8 cellular contexts compared by ENCODE assay signal in genomic region chr2:151808258-151809072, GRCh38. TPM values are rescaled to one million over a fixed set of nuclear protein-coding genes. Genes with fewer than 3 reads are reported as not detected.
DNase-seq lines count a peak whose midpoint lies in the region; ATAC-seq, FAIRE-seq and TF ChIP-seq lines count a peak whose summit lies in the region.

No MANE protein-coding gene starts in this region.

- no peaks in the 10 kb centered on the region for H3F3A ChIP-seq in GM23338 (replicated peaks; ENCODE audit: low read depth)

- no peaks in the 10 kb centered on the region; the same call in 1 of the 2 replicates for H4K20me1 ChIP-seq in GM23338 (replicated peaks; ENCODE audit: insufficient read depth)
- H4K20me1 ChIP-seq in HepG2 (ENCODE audit: insufficient read depth, low read length): peaks cover 7% of the 10 kb centered on the region

- H3K79me2 ChIP-seq in GM23338 (replicated peaks; ENCODE audit: insufficient read depth): no peaks in the 10 kb centered on the region; the same call in 1 of the 2 replicates
- H3K79me2 ChIP-seq in HepG2 (ENCODE audit: insufficient read depth, low read length): peaks cover 2% of the 10 kb centered on the region

- peak overlapping the region in 2 of 4 donors; percentile 15 to 27 for H3K4me3 Mint-ChIP-seq in CD4-positive, CD25-positive, alpha-beta regulatory T cell
- H3K4me3 Mint-ChIP-seq in GM23338: no peak overlapping the region

- TF ChIP-seq POLR2A in HepG2 (IDR thresholded peaks at IDR 0.05; ENCODE audit: insufficient read depth in 1 of 2, low read depth in 2 of 2, low read length in 2 of 2): no peak

- H3K27me3 Mint-ChIP-seq in CD4-positive, CD25-positive, alpha-beta regulatory T cell: no peaks in the 10 kb centered on the region
- H3K27me3 Mint-ChIP-seq in GM23338 (ENCODE audit: insufficient read depth, low read depth, poor library complexity): no peaks in the 10 kb centered on the region

- BruUV-seq in HepG2 (replicated peaks; lab: Mats Ljungman, UMichigan): no TSS peak

- H3K4me3 ChIP-seq in CD4-positive, CD25-positive, alpha-beta regulatory T cell (ENCODE audit: low read depth, low read length): peak overlapping the region; percentile 56
- H3K4me3 ChIP-seq in GM23338 (no peak overlapping the region), ascending aorta (no peak overlapping the region), HepG2 (replicated peaks in 1 of 3; ENCODE audit: insufficient read depth in 1 of 3, low read depth in 2 of 3, low read length in 3 of 3) (no peak overlapping the region)

- peaks cover 17% of the 10 kb centered on the region for H3K4me1 ChIP-seq in CD4-positive, CD25-positive, alpha-beta regulatory T cell (ENCODE audit: control insufficient read depth, insufficient read depth, low read length, poor library complexity, severe bottlenecking)
- no peaks in the 10 kb centered on the region for H3K4me1 ChIP-seq in GM23338 (ENCODE audit: insufficient read depth)
- peaks cover 0 to 4% of the 10 kb centered on the region in 2 donors for H3K4me1 ChIP-seq in ascending aorta
- peaks cover 6% of the 10 kb centered on the region for H3K4me1 ChIP-seq in HepG2 (ENCODE audit: insufficient read depth, low read length)

- peak overlapping the region in 2 of 3 donors; percentile 12 to 53 for H3K27ac Mint-ChIP-seq in CD4-positive, CD25-positive, alpha-beta regulatory T cell
- H3K27ac Mint-ChIP-seq in GM23338: no peak overlapping the region

- CTCF ChIA-PET in HepG2 (lab: Yijun Ruan, JAX; ENCODE audit: low intra/inter-chr PET ratio, low total read pairs): interaction anchor here (1.6 kb wide), 1 partner anchor 217 kb away, joined by 8 read pairs; no protein-coding TSS in a partner anchor

- no peak for FAIRE-seq in HepG2 (lab: Jason Lieb, UNC)

- peaks cover 0 to 2% (median 0%) of the 10 kb centered on the region in 7 donors for H3K9me3 Mint-ChIP-seq in CD4-positive, CD25-positive, alpha-beta regulatory T cell
- no peaks in the 10 kb centered on the region for H3K9me3 Mint-ChIP-seq in GM23338

- peak in 1 of 2 experiments; percentile 70; a peak in 3 of 4 replicates for TF ChIP-seq CTCF in GM23338 (conservative IDR thresholded peaks at IDR 0.05; ENCODE audit: low read depth in 2 of 2)
- peak in 2 of 3 experiments; percentile 35 to 44 for TF ChIP-seq CTCF in ascending aorta (IDR thresholded peaks at IDR 0.05)
- TF ChIP-seq CTCF in HepG2 (CRISPR knock-in tag; IDR thresholded peaks at IDR 0.05): peak; percentile 51

- TF ChIP-seq EP300 in HepG2 (IDR thresholded peaks at IDR 0.05; ENCODE audit: low read depth in 2 of 2, low read length in 2 of 2) (no peak), HepG2 (CRISPR knock-in tag; IDR thresholded peaks at IDR 0.05; ENCODE audit: borderline replicate concordance) (no peak)

- no peak for TF ChIP-seq RAD21 in HepG2 (CRISPR knock-in tag; IDR thresholded peaks at IDR 0.05)

- intact Hi-C loops in ascending aorta (cut with DNase I) (no loop called here), HepG2 (cut with micrococcal nuclease; ENCODE audit: unreplicated experiment) (no loop called here)

- H3K4me2 ChIP-seq in GM23338 (no peak overlapping the region), HepG2 (ENCODE audit: low read depth, low read length) (no peak overlapping the region)

- H3K27ac ChIP-seq in CD4-positive, CD25-positive, alpha-beta regulatory T cell (ENCODE audit: insufficient read depth, low read length, poor library complexity, severe bottlenecking): peak overlapping the region; percentile 30
- H3K27ac ChIP-seq in GM23338 (ENCODE audit: low read depth): 0 out of 2 replicates have a peak overlapping the region, but pooled peaks have one; percentile 46
- no peak overlapping the region for H3K27ac ChIP-seq in ascending aorta
- H3K27ac ChIP-seq in HepG2 (ENCODE audit: extremely low read length, insufficient read depth, low read length): no peak overlapping the region

- H3K27me3 ChIP-seq in CD4-positive, CD25-positive, alpha-beta regulatory T cell (ENCODE audit: control insufficient read depth, insufficient read depth, low read length): no peaks in the 10 kb centered on the region
- H3K27me3 ChIP-seq in GM23338 (ENCODE audit: insufficient read depth) (no peaks in the 10 kb centered on the region), ascending aorta (no peaks in the 10 kb centered on the region), HepG2 (ENCODE audit: control insufficient read depth in 1 of 2, insufficient read depth in 2 of 2, low read length in 2 of 2) (no peaks in the 10 kb centered on the region)

- ATAC-seq in CD4-positive, CD25-positive, alpha-beta regulatory T cell (ENCODE audit: low read depth in 2 of 2): peak; percentile 59 to 67
- ATAC-seq in GM23338 (no peak), HepG2 (peak; percentile 73), GM21360 (IDR thresholded peaks at IDR 0.05; ENCODE audit: unreplicated experiment) (no peak), HG02885 (IDR thresholded peaks at IDR 0.05; ENCODE audit: poor library complexity, unreplicated experiment) (no peak), GM19455 (IDR thresholded peaks at IDR 0.05; ENCODE audit: unreplicated experiment) (no peak), GM18873 (IDR thresholded peaks at IDR 0.05; ENCODE audit: low FRiP score, unreplicated experiment) (no peak)

- no peaks in the 10 kb centered on the region for H3K9me3 ChIP-seq in CD4-positive, CD25-positive, alpha-beta regulatory T cell (ENCODE audit: control insufficient read depth in 2 of 2, low read length in 2 of 2)
- H3K9me3 ChIP-seq in ascending aorta (no peaks in the 10 kb centered on the region), HepG2 (ENCODE audit: low read length) (peaks cover 7% of the 10 kb centered on the region)

- H3K9me2 ChIP-seq in GM23338 (ENCODE audit: insufficient read depth): no peaks in the 10 kb centered on the region

- 95% methylated on average over 5 of the region's 5 CpGs for WGBS in HepG2 (ENCODE audit: low lambda C conversion rate)

- H3K36me3 ChIP-seq in CD4-positive, CD25-positive, alpha-beta regulatory T cell (ENCODE audit: control insufficient read depth, insufficient read depth, low read length): peaks cover 55% of the 10 kb centered on the region
- H3K36me3 ChIP-seq in GM23338 (ENCODE audit: insufficient read depth) (peaks cover 23% of the 10 kb centered on the region), ascending aorta (peaks cover 26 to 41% of the 10 kb centered on the region in 2 donors), HepG2 (replicated peaks in 1 of 2; ENCODE audit: control insufficient read depth in 1 of 2, insufficient read depth in 2 of 2, low read length in 2 of 2) (peaks cover 16 to 71% of the 10 kb centered on the region in 2 experiments)

- POLR2A ChIA-PET in HepG2 (lab: Yijun Ruan, JAX): interaction anchor here (1.0 kb wide), 1 partner anchor 20 kb away, joined by 4 read pairs; the partner anchor contains the start of gene ARL5A

- H3K9ac ChIP-seq in HepG2 (ENCODE audit: insufficient read depth, low read depth, low read length): no peak overlapping the region

- in situ Hi-C loops in HepG2 (cut with HindIII; ENCODE audit: extremely low pct_ligation_motif_present, low pct_unique_long_range_greater_than_20kb): no loop called here

- H2AFZ ChIP-seq in GM23338 (no peak overlapping the region), HepG2 (ENCODE audit: low read length) (no peak overlapping the region)

- peaks cover 24% of the 10 kb centered on the region for H3K36me3 Mint-ChIP-seq in CD4-positive, CD25-positive, alpha-beta regulatory T cell
- H3K36me3 Mint-ChIP-seq in GM23338 (ENCODE audit: low read depth): peaks cover 29% of the 10 kb centered on the region; the same call in 2 of the 3 replicates

- DNase-seq in CD4-positive, CD25-positive, alpha-beta regulatory T cell: peak in 2 of 3 donors; percentile 49 to 56
- peak; percentile 29 for DNase-seq in GM23338 (ENCODE audit: low spot score)
- DNase-seq in ascending aorta (ENCODE audit: low spot score in 2 of 2): no peak
- DNase-seq in HepG2 (ENCODE audit: low spot score): peak; percentile 33

- peaks cover 7 to 11% (median 8%) of the 10 kb centered on the region in 4 donors for H3K4me1 Mint-ChIP-seq in CD4-positive, CD25-positive, alpha-beta regulatory T cell
- no peaks in the 10 kb centered on the region for H3K4me1 Mint-ChIP-seq in GM23338

TF ChIP-seq in GM23338, 12 proteins besides CTCF, POLR2A, EP300 and RAD21:
- no peak for TF ChIP-seq EZH2 (IDR thresholded peaks at IDR 0.05; ENCODE audit: low read depth, unreplicated experiment)
TF ChIP-seq in GM23338: peak in this region for 0.

RNA-seq across cellular contexts. Expression of gene ARL5A, which starts 19.8 kb away (rescaled TPM):
- 27.3 TPM for total RNA-seq in CD4-positive, CD25-positive, alpha-beta regulatory T cell
- 10 to 100 TPM; 60.1 to 90.5 (median 71.9) TPM for polyA plus RNA-seq in CD4-positive, CD25-positive, alpha-beta regulatory T cell
- 90.1 and 104 TPM in 2 replicates for total RNA-seq in GM23338 (2014; rRNA removed; shearing (Covaris generic))
- polyA plus RNA-seq in GM23338 (2016; fragmentation: Nextera tagmentation; extraction: Ambion mirVana): 26.8 TPM in 2 replicates
- total RNA-seq in ascending aorta: 15.8 TPM
- total RNA-seq in HepG2 (2016; rRNA removed; fragmentation: Illumina TruSeq; extraction: Trizol): 149 and 170 TPM in 2 replicates
- 75.4 and 85.0 TPM in 2 replicates for total RNA-seq in HepG2 (2016; cell fraction: cytosol; rRNA removed; fragmentation: Illumina TruSeq; extraction: Trizol; ENCODE audit: low read depth)
- 144 and 150 TPM in 2 replicates for total RNA-seq in HepG2 (2016; cell fraction: insoluble cytoplasmic fraction; rRNA removed; fragmentation: Illumina TruSeq; extraction: Trizol)
- total RNA-seq in HepG2 (2016; cell fraction: membrane; rRNA removed; fragmentation: Illumina TruSeq; extraction: Trizol): 220 and 225 TPM in 2 replicates
- total RNA-seq in HepG2 (2016; cell fraction: nucleus; rRNA removed; fragmentation: Illumina TruSeq; extraction: Trizol): 85.9 and 100 TPM in 2 replicates
- polyA plus RNA-seq in HepG2 (2011; rRNA removed): 34.2 and 47.5 TPM in 2 replicates
- 23.3 and 35.0 TPM in 2 replicates for polyA plus RNA-seq in HepG2 (2011; cell fraction: cytosol; rRNA removed)
- 21.9 and 29.1 TPM in 2 replicates for polyA plus RNA-seq in HepG2 (2011; cell fraction: nucleus; rRNA removed)
- polyA plus RNA-seq in HepG2 (2012): 46.8 and 63.2 TPM in 2 replicates
- 49.2 and 53.4 TPM in 2 replicates for polyA plus RNA-seq in HepG2 (2016; cell fraction: cytosol; fragmentation: Illumina TruSeq; extraction: Trizol; ENCODE audit: low read depth)
- 78.6 and 90.5 TPM in 2 replicates for polyA plus RNA-seq in HepG2 (2016; cell fraction: insoluble cytoplasmic fraction; fragmentation: Illumina TruSeq; extraction: Trizol; ENCODE audit: low read depth)
- 89.2 and 108 TPM in 2 replicates for polyA plus RNA-seq in HepG2 (2016; cell fraction: membrane; fragmentation: Illumina TruSeq; extraction: Trizol; ENCODE audit: low read depth)
- 53.8 and 56.7 TPM in 2 replicates for polyA plus RNA-seq in HepG2 (2016; cell fraction: nucleus; fragmentation: Illumina TruSeq; extraction: Trizol; ENCODE audit: insufficient read depth, low read depth)
- polyA minus RNA-seq in HepG2 (2011; rRNA and poly(A)+ RNA removed; ENCODE audit: low replicate concordance): 8.7 and 27.5 TPM in 2 replicates
- 42.2 and 46.0 TPM in 2 replicates for polyA minus RNA-seq in HepG2 (2011; cell fraction: cytosol; rRNA and poly(A)+ RNA removed)
- polyA minus RNA-seq in HepG2 (2011; cell fraction: nucleus; rRNA and poly(A)+ RNA removed): 141 and 173 TPM in 2 replicates

Comparison
In these comparisons a context has a peak if more than half of its experiments do, and no peak if none do; other contexts are left out.
1. ATAC-seq: peak in CD4-positive, CD25-positive, alpha-beta regulatory T cell (2 of 2) and HepG2 (single experiment); none in GM23338 (single experiment), GM21360 (single experiment), HG02885 (single experiment), GM19455 (single experiment) and GM18873 (single experiment).
2. DNase-seq: peak in CD4-positive, CD25-positive, alpha-beta regulatory T cell (2 of 3), GM23338 (single experiment) and HepG2 (single experiment); none in ascending aorta (0 of 2).
3. H3K27ac ChIP-seq: peak in CD4-positive, CD25-positive, alpha-beta regulatory T cell (single experiment) and GM23338 (single experiment); none in ascending aorta (0 of 2) and HepG2 (single experiment).